1 cellular context compared by ENCODE assay signal in genomic region chr16:351804-352520, GRCh38.
A peak's percentile ranks its signal among the peaks of the same experiment; 100 is the strongest.
TF ChIP-seq lines count a peak whose summit lies in the region.

No MANE protein-coding gene starts in this region.

TF ChIP-seq in GM12878, 131 proteins besides CTCF, POLR2A, EP300 and RAD21:
- TF ChIP-seq EZH2 (IDR thresholded peaks at IDR 0.05; ENCODE audit: borderline replicate concordance, control insufficient read depth, low read depth, low read length) (no peak), PML (IDR thresholded peaks at IDR 0.05; ENCODE audit: low read length) (no peak), IKZF1 (conservative IDR thresholded peaks at IDR 0.05) (0 out of 2 replicates have a peak, but pooled peaks have one; percentile 25), GATAD2B (conservative IDR thresholded peaks at IDR 0.05; ENCODE audit: low read depth) (peak; percentile 73; the same call in 1 of the 2 replicates), NRF1 (conservative IDR thresholded peaks at IDR 0.05; ENCODE audit: low read depth, low read length) (no peak), MTA3 (IDR thresholded peaks at IDR 0.05; ENCODE audit: borderline replicate concordance, low read length) (no peak), BHLHE40 (IDR thresholded peaks at IDR 0.05; ENCODE audit: borderline replicate concordance in 1 of 2, low read depth in 2 of 2, low read length in 1 of 2) (peak in 1 of 2 experiments; percentile 51; a peak in 1 of 4 replicates), NKRF (conservative IDR thresholded peaks at IDR 0.05) (peak; percentile 52), LARP7 (IDR thresholded peaks at IDR 0.05) (0 out of 2 replicates have a peak, but pooled peaks have one; percentile 14), PAX8 (IDR thresholded peaks at IDR 0.05) (no peak), RB1 (IDR thresholded peaks at IDR 0.05; ENCODE audit: borderline replicate concordance) (0 out of 2 replicates have a peak, but pooled peaks have one; percentile 20)
